In genomic region chr3:39473452-39474125, GRCh38 we compare ENCODE assay signal across 22 cellular contexts. TPM values are rescaled to one million over a fixed set of nuclear protein-coding genes. Genes with fewer than 3 reads are reported as not detected.
"Had no signal": no experiment of that assay in that cellular context is flagged by ENCODE, and none has a peak within 500 bp of the region (broad histone marks: within the 10 kb centered on the region; RNA-seq: fewer than 3 reads in every experiment).

No MANE protein-coding gene starts in this region.

- H3K4me3 Mint-ChIP-seq: activated naive CD8-positive, alpha-beta T cell treated with anti-CD3 and anti-CD28 coated beads, Interleukin-2, amount 10 ng/mL, durations not matched to agents 7 days and 5 days; dendritic cell treated with granulocyte-macrophage colony-stimulating factor and Interleukin-4, amounts not matched to agents 40 ng/mL and 50 ng/mL, for 4 days; effector memory CD8-positive, alpha-beta T cell; memory B cell; natural killer cell; stimulated activated memory B cell treated with anti-CD40 and anti-IgM and Interleukin-4, amounts not matched to agents 10 μg/mL and 1 μg/mL and 100 μg/mL, for 72 hours; T-helper 2 cell treated with Interferon-gamma antibody and Interleukin-4, amounts not matched to agents 5 μg/mL and 100 μg/mL, for 36 hours had no signal

- H3K9me3 Mint-ChIP-seq: activated naive CD8-positive, alpha-beta T cell treated with anti-CD3 and anti-CD28 coated beads, Interleukin-2, amount 10 ng/mL, durations not matched to agents 7 days and 5 days; natural killer cell; T-helper 2 cell treated with Interferon-gamma antibody and Interleukin-4, amounts not matched to agents 5 μg/mL and 100 μg/mL, for 36 hours had no signal

- H3K4me1 Mint-ChIP-seq: activated naive CD8-positive, alpha-beta T cell treated with anti-CD3 and anti-CD28 coated beads, Interleukin-2, amount 10 ng/mL, durations not matched to agents 7 days and 5 days; memory B cell; natural killer cell; stimulated activated memory B cell treated with anti-CD40 and anti-IgM and Interleukin-4, amounts not matched to agents 10 μg/mL and 1 μg/mL and 100 μg/mL, for 72 hours had no signal

- DNase-seq: activated CD4-positive, alpha-beta T cell treated with anti-CD3 and anti-CD28 coated beads, Interleukin-2, amount 50 U/mL, for 1 hour; activated CD4-positive, CD25-positive, alpha-beta regulatory T cell; activated CD8-positive, alpha-beta memory T cell treated with anti-CD3 and anti-CD28 coated beads for 24 hours; activated naive CD8-positive, alpha-beta T cell treated with anti-CD3 and anti-CD28 coated beads, Interleukin-2, amount 10 ng/mL, durations not matched to agents 7 days and 5 days; aorta; cerebellar nuclear complex; effector memory CD8-positive, alpha-beta T cell; gastrocnemius medialis; heart right ventricle; left ventricle myocardium inferior; natural killer cell; nucleus accumbens; stimulated activated CD4-positive, alpha-beta T cell treated with anti-CD3 and anti-CD28 coated beads, Interleukin-2, amount 100 ng/mL, for 48 hours; SW 1271 had no signal

- H3K36me3 ChIP-seq: gastrocnemius medialis, heart right ventricle, left ventricle myocardium inferior, right atrium auricular region, tibial nerve had no signal

- ATAC-seq: effector memory CD8-positive, alpha-beta T cell; gastrocnemius medialis; heart right ventricle; natural killer cell; stimulated activated memory B cell treated with anti-CD40 and anti-IgM and Interleukin-4, amounts not matched to agents 10 μg/mL and 1 μg/mL and 100 μg/mL, for 72 hours had no signal

- H3K27me3 Mint-ChIP-seq: progenitor cell of endocrine pancreas had no signal

- H3K27me3 ChIP-seq: gastrocnemius medialis, right atrium auricular region, tibial nerve had no signal

- H3K4me1 ChIP-seq: gastrocnemius medialis, heart right ventricle, left ventricle myocardium inferior, right atrium auricular region, tibial nerve had no signal

- H3K27ac Mint-ChIP-seq: activated naive CD8-positive, alpha-beta T cell treated with anti-CD3 and anti-CD28 coated beads, Interleukin-2, amount 10 ng/mL, durations not matched to agents 7 days and 5 days; dendritic cell treated with granulocyte-macrophage colony-stimulating factor and Interleukin-4, amounts not matched to agents 40 ng/mL and 50 ng/mL, for 4 days; effector memory CD8-positive, alpha-beta T cell; memory B cell; natural killer cell; progenitor cell of endocrine pancreas; stimulated activated memory B cell treated with anti-CD40 and anti-IgM and Interleukin-4, amounts not matched to agents 10 μg/mL and 1 μg/mL and 100 μg/mL, for 72 hours; T-helper 2 cell treated with Interferon-gamma antibody and Interleukin-4, amounts not matched to agents 5 μg/mL and 100 μg/mL, for 36 hours had no signal

- H3K27ac ChIP-seq: gastrocnemius medialis, heart right ventricle, left ventricle myocardium inferior, right atrium auricular region, tibial nerve had no signal

- H3K4me3 ChIP-seq: gastrocnemius medialis, heart right ventricle, left ventricle myocardium inferior, right atrium auricular region, tibial nerve had no signal

- H3K36me3 Mint-ChIP-seq: activated naive CD8-positive, alpha-beta T cell treated with anti-CD3 and anti-CD28 coated beads, Interleukin-2, amount 10 ng/mL, durations not matched to agents 7 days and 5 days; memory B cell; natural killer cell; stimulated activated memory B cell treated with anti-CD40 and anti-IgM and Interleukin-4, amounts not matched to agents 10 μg/mL and 1 μg/mL and 100 μg/mL, for 72 hours had no signal

RNA-seq across cellular contexts. Expression of gene MOBP, which starts 6.1 kb away (rescaled TPM):
- total RNA-seq: activated naive CD8-positive, alpha-beta T cell treated with anti-CD3 and anti-CD28 coated beads, Interleukin-2, amount 10 ng/mL, durations not matched to agents 7 days and 5 days; gastrocnemius medialis; left ventricle myocardium inferior; natural killer cell; progenitor cell of endocrine pancreas; skeletal muscle tissue had no signal
